ENCODE assay signal across 9 cellular contexts in the genomic region with DNA sequence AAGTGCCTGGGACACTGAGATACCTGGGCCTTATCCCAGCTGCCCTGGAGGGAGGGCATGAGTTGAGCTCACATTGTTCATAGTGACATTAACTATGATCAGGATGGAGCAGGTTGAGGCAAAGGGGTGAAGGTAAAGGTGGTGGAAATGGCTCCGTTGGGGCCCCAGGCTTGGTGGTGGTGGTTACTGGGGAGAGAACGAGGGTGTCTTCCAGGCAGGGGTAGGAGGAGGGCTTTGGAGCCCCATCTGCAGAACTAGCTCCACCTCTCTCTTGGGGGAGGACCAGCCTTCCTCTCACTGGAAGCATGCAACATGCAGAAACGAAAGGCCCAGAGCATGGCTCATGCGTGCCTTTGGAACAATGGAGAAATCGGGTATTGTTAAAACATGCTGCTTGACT.
DNase-seq lines count a peak whose midpoint lies in the region; ATAC-seq and TF ChIP-seq lines count a peak whose summit lies in the region.
"Had no signal": no experiment of that assay in that cellular context is flagged by ENCODE, and none has a peak within 500 bp of the region (broad histone marks: within the 10 kb centered on the region; RNA-seq: fewer than 3 reads in every experiment).

No MANE protein-coding gene starts in this region.

- no peak overlapping the region for H3K9ac ChIP-seq in MM.1S (ENCODE audit: low read length)
- H3K9ac ChIP-seq in mesendoderm (ENCODE audit: low read length), result no peak overlapping the region

- no peaks in the 10 kb centered on the region for H3K9me3 ChIP-seq in MM.1S (replicated peaks; ENCODE audit: insufficient read depth, low read length)

- H3K27ac ChIP-seq in MM.1S (ENCODE audit: low read length), result no peak overlapping the region
- no peak overlapping the region for H3K27ac ChIP-seq in mesendoderm (ENCODE audit: low read depth, low read length)

- no peak overlapping the region for H2BK15ac ChIP-seq in mesendoderm (replicated peaks; ENCODE audit: low read depth)

- DNase-seq in MM.1S (no peak), nephron progenitor cell (no peak), retina (no peak), AG08396 (ENCODE audit: low spot score) (no peak), mesendoderm (no peak)
- no peak for DNase-seq in activated CD4-positive, alpha-beta T cell treated with anti-CD3 and anti-CD28 coated beads for 4 hours
- DNase-seq: dermis blood vessel endothelial cell had no signal

- no peaks in the 10 kb centered on the region for H3K27me3 ChIP-seq in MM.1S (replicated peaks; ENCODE audit: insufficient read depth, low read length)
- no peaks in the 10 kb centered on the region for H3K27me3 ChIP-seq in mesendoderm (ENCODE audit: insufficient read depth, low read length, poor library complexity)

- peaks cover 73% of the 10 kb centered on the region for H3K4me1 Mint-ChIP-seq in nephron progenitor cell

- H3K4me3 ChIP-seq in MM.1S (ENCODE audit: low read length), result no peak overlapping the region
- no peak overlapping the region for H3K4me3 ChIP-seq in mesendoderm (ENCODE audit: low read length)

- H3K4me1 ChIP-seq in MM.1S (ENCODE audit: low read length) (peaks cover 4% of the 10 kb centered on the region; the same call in 1 of the 2 replicates), mesendoderm (ENCODE audit: control insufficient read depth, low read depth, low read length) (peaks cover 6% of the 10 kb centered on the region)

- no peaks in the 10 kb centered on the region for H3K36me3 Mint-ChIP-seq in nephron progenitor cell (ENCODE audit: low read depth)

- no peak overlapping the region for H2AK5ac ChIP-seq in mesendoderm (ENCODE audit: low read length)

- no peaks in the 10 kb centered on the region for H3F3A ChIP-seq in MM.1S (ENCODE audit: insufficient read depth, low read length)

- no peak overlapping the region for H4K5ac ChIP-seq in mesendoderm (ENCODE audit: low read length)

- no CpG with 5 or more reads among the region's 5 CpGs for WGBS in mesendoderm (ENCODE audit: extremely low coverage, insufficient coverage, low lambda C conversion rate)

- peak overlapping the region; percentile 82 for H3K27ac Mint-ChIP-seq in nephron progenitor cell

- H3K79me2 ChIP-seq in MM.1S (ENCODE audit: low read length) (0 out of 2 replicates have a peak, but pooled peaks cover 9% of the 10 kb centered on the region), mesendoderm (ENCODE audit: control insufficient read depth, insufficient read depth, low read length) (no peaks in the 10 kb centered on the region)

- no peaks in the 10 kb centered on the region for H4K20me1 ChIP-seq in MM.1S (ENCODE audit: insufficient read depth, low read length)

- H2BK5ac ChIP-seq in mesendoderm (ENCODE audit: low read length), result no peak overlapping the region

- H3K4me2 ChIP-seq in MM.1S (ENCODE audit: low read depth, low read length) (peak overlapping the region; percentile 56), mesendoderm (ENCODE audit: low read length) (no peak overlapping the region)

- H3K36me3 ChIP-seq in MM.1S (replicated peaks; ENCODE audit: insufficient read depth, low read length), result no peaks in the 10 kb centered on the region
- H3K36me3 ChIP-seq in mesendoderm (ENCODE audit: control insufficient read depth, insufficient read depth, low read length), result no peaks in the 10 kb centered on the region

- TF ChIP-seq CTCF in MM.1S (IDR thresholded peaks at IDR 0.05; ENCODE audit: low read length) (no peak), nephron progenitor cell (IDR thresholded peaks at IDR 0.05) (no peak)

- no peak overlapping the region for H3K4ac ChIP-seq in mesendoderm (ENCODE audit: low read depth, low read length)

- no peak overlapping the region for H2BK120ac ChIP-seq in mesendoderm (ENCODE audit: low read depth, low read length)

- no peaks in the 10 kb centered on the region for H3K9me2 ChIP-seq in MM.1S (replicated peaks; ENCODE audit: insufficient read depth, low read length)

- H3K4me3 Mint-ChIP-seq in nephron progenitor cell, result no peak overlapping the region

- H3K27me3 Mint-ChIP-seq in nephron progenitor cell (ENCODE audit: low read depth, poor library complexity), result peaks cover 3% of the 10 kb centered on the region

- no peak overlapping the region for H3K23ac ChIP-seq in mesendoderm (ENCODE audit: low read length)

- no peak overlapping the region for H3K56ac ChIP-seq in mesendoderm (ENCODE audit: low read length)

- H4K8ac ChIP-seq in mesendoderm (ENCODE audit: low read depth, low read length), result no peak overlapping the region

- peaks cover 3% of the 10 kb centered on the region for H3K9me3 Mint-ChIP-seq in nephron progenitor cell

- ATAC-seq in GM18867 (IDR thresholded peaks at IDR 0.05; ENCODE audit: unreplicated experiment) (peak; percentile 17), GM21737 (IDR thresholded peaks at IDR 0.05; ENCODE audit: unreplicated experiment) (peak; percentile 9)

- no peaks in the 10 kb centered on the region for H3K79me1 ChIP-seq in mesendoderm (ENCODE audit: low read length)

- no peak overlapping the region for H3K18ac ChIP-seq in mesendoderm (ENCODE audit: low read length)

- H2AFZ ChIP-seq in MM.1S (ENCODE audit: low read length), result no peak overlapping the region
